8 cellular contexts compared by ENCODE assay signal in the genomic region with DNA sequence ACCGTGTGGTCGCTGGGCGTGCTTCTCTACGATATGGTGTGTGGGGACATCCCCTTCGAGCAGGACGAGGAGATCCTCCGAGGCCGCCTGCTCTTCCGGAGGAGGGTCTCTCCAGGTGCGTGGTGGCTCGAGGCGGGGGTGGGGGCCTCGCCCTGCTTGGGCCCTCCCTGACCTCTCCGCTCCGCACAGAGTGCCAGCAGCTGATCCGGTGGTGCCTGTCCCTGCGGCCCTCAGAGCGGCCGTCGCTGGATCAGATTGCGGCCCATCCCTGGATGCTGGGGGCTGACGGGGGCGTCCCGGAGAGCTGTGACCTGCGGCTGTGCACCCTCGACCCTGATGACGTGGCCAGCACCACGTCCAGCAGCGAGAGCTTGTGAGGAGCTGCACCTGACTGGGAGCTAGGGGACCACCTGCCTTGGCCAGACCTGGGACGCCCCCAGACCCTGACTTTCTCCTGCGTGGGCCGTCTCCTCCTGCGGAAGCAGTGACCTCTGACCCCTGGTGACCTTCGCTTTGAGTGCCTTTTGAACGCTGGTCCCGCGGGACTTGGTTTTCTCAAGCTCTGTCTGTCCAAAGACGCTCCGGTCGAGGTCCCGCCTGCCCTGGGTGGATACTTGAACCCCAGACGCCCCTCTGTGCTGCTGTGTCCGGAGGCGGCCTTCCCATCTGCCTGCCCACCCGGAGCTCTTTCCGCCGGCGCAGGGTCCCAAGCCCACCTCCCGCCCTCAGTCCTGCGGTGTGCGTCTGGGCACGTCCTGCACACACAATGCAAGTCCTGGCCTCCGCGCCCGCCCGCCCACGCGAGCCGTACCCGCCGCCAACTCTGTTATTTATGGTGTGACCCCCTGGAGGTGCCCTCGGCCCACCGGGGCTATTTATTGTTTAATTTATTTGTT. TPM values are rescaled to one million over a fixed set of nuclear protein-coding genes. Genes with fewer than 3 reads are reported as not detected.
DNase-seq lines count a peak whose midpoint lies in the region; ATAC-seq, FAIRE-seq and TF ChIP-seq lines count a peak whose summit lies in the region.

No MANE protein-coding gene starts in this region.

- H3K27me3 Mint-ChIP-seq in chondrocyte (ENCODE audit: low read depth) (no peaks in the 10 kb centered on the region), type B pancreatic cell (no peaks in the 10 kb centered on the region)

- H3K4me2 ChIP-seq in A549 (peak overlapping the region; percentile 93), mesenchymal stem cell (ENCODE audit: low read length, poor library complexity, severe bottlenecking) (peak overlapping the region; percentile 56)

- peak overlapping the region in 1 of 2 experiments; percentile 87 for H3K14ac ChIP-seq in mesenchymal stem cell (ENCODE audit: low read length in 2 of 2)

- peaks cover 42% of the 10 kb centered on the region for H3K4me1 ChIP-seq in A549
- H3K4me1 ChIP-seq in mesenchymal stem cell (ENCODE audit: control insufficient read depth, insufficient read depth, low read depth, low read length), result peaks cover 68% of the 10 kb centered on the region

- peak overlapping the region; percentile 85 to 93 for H3K18ac ChIP-seq in mesenchymal stem cell (ENCODE audit: low read depth in 1 of 2, low read length in 2 of 2)

- H3K9me3 Mint-ChIP-seq in chondrocyte (ENCODE audit: low read depth) (no peaks in the 10 kb centered on the region), type B pancreatic cell (no peaks in the 10 kb centered on the region)

- H3K23ac ChIP-seq in mesenchymal stem cell (ENCODE audit: low read length in 2 of 2), result peak overlapping the region in 1 of 2 experiments; percentile 98

- H3K27ac ChIP-seq in A549, result peak overlapping the region; percentile 96
- H3K27ac ChIP-seq in mesenchymal stem cell (ENCODE audit: low read length, poor library complexity, severe bottlenecking), result peak overlapping the region; percentile 76

- peak overlapping the region; percentile 93 for H4K8ac ChIP-seq in mesenchymal stem cell (ENCODE audit: low read length)

- peak overlapping the region; percentile 90 for H3K9ac ChIP-seq in mesenchymal stem cell (ENCODE audit: low read length)

- no peak for TF ChIP-seq RAD21 in A549 (conservative IDR thresholded peaks at IDR 0.05 in 1 of 2, IDR thresholded peaks at IDR 0.05 in 1 of 2)

- TF ChIP-seq CTCF in A549 (IDR thresholded peaks at IDR 0.05) (no peak), NB4 (IDR thresholded peaks at IDR 0.05; ENCODE audit: low read depth, low read length) (no peak), chondrocyte (IDR thresholded peaks at IDR 0.05) (peak; percentile 25), type B pancreatic cell (conservative IDR thresholded peaks at IDR 0.05) (peak; percentile 23)

- H2BK12ac ChIP-seq in mesenchymal stem cell (ENCODE audit: low read length in 2 of 2), result peak overlapping the region; percentile 64 to 96

- 83% methylated on average over 26 of the region's 63 CpGs for WGBS in A549 (ENCODE audit: missing lambda C conversion rate)
- WGBS in mesenchymal stem cell, result 82% methylated on average over 63 of the region's 63 CpGs

- peak overlapping the region; percentile 79 for H3K4me3 ChIP-seq in A549
- H3K4me3 ChIP-seq in NB4 (ENCODE audit: low read depth, low read length), result peak overlapping the region; percentile 52
- peak overlapping the region; percentile 79 to 83 for H3K4me3 ChIP-seq in mesenchymal stem cell (ENCODE audit: insufficient read depth in 1 of 2, low read depth in 1 of 2, low read length in 2 of 2)

- peaks cover 1% of the 10 kb centered on the region for H3K36me3 Mint-ChIP-seq in chondrocyte (ENCODE audit: low read depth)
- peaks cover 5% of the 10 kb centered on the region for H3K36me3 Mint-ChIP-seq in type B pancreatic cell

- H2BK15ac ChIP-seq in mesenchymal stem cell (ENCODE audit: low read depth, poor library complexity, severe bottlenecking), result peak overlapping the region; percentile 91

- H3K9me3 ChIP-seq in A549 (no peaks in the 10 kb centered on the region), mesenchymal stem cell (ENCODE audit: control insufficient read depth, low read length) (no peaks in the 10 kb centered on the region)

- H3K4me1 Mint-ChIP-seq in chondrocyte (ENCODE audit: low read depth) (peaks cover 10% of the 10 kb centered on the region), type B pancreatic cell (ENCODE audit: unreplicated experiment) (peaks cover 2% of the 10 kb centered on the region)

- H3K79me1 ChIP-seq in mesenchymal stem cell (replicated peaks; ENCODE audit: low read length, poor library complexity, severe bottlenecking), result peaks cover 29% of the 10 kb centered on the region

- H3K4me3 Mint-ChIP-seq in chondrocyte (ENCODE audit: unreplicated experiment), result peak overlapping the region; percentile 70
- peak overlapping the region; percentile 86 for H3K4me3 Mint-ChIP-seq in type B pancreatic cell

- H3K27ac Mint-ChIP-seq in chondrocyte (ENCODE audit: unreplicated experiment) (peak overlapping the region; percentile 73), type B pancreatic cell (peak overlapping the region; percentile 70)

- POLR2A ChIA-PET in A549 (lab: Yijun Ruan, JAX), result interaction anchor here (0.6 to 2.7 kb wide), 3 partner anchors 8 to 186 kb away, joined by 3 to 13 read pairs (median 4); no protein-coding TSS in a partner anchor

- no peak for ATAC-seq in A549

- DNase-seq in A549 (ENCODE audit: low read depth in 1 of 2, low spot score in 1 of 2) (no peak), NB4 (ENCODE audit: low read depth) (no peak), chondrocyte (ENCODE audit: low spot score) (peak; percentile 93), mesenchymal stem cell (no peak), type B pancreatic cell (ENCODE audit: extremely low spot score, unreplicated experiment) (no peak), NCI-H526 (lab: John Stamatoyannopoulos, UW) (no peak), HT-29 (ENCODE audit: low spot score) (no peak), cerebellar cortex (ENCODE audit: low spot score) (no peak)

- FAIRE-seq in A549 (lab: Jason Lieb, UNC), result no peak

- H3K27me3 ChIP-seq in mesenchymal stem cell (ENCODE audit: control insufficient read depth in 1 of 2, insufficient read depth in 1 of 2, low read length in 2 of 2), result no peaks in the 10 kb centered on the region

- H3K4ac ChIP-seq in mesenchymal stem cell (ENCODE audit: low read depth in 1 of 2, low read length in 2 of 2), result peak overlapping the region; percentile 94 to 98

- peaks cover 19 to 53% of the 10 kb centered on the region in 2 experiments for H3K36me3 ChIP-seq in mesenchymal stem cell (ENCODE audit: control insufficient read depth in 1 of 2, insufficient read depth in 2 of 2, low read depth in 1 of 2, low read length in 2 of 2)

- CTCF ChIA-PET in A549 (lab: Yijun Ruan, JAX), result interaction anchor here (1.0 to 1.4 kb wide), 3 partner anchors 8 to 67 kb away, joined by 3 to 4 read pairs (median 3); no protein-coding TSS in a partner anchor

- peak overlapping the region; percentile 86 for H2BK120ac ChIP-seq in mesenchymal stem cell (ENCODE audit: low read depth, low read length)

- peak overlapping the region; percentile 68 for H2BK5ac ChIP-seq in mesenchymal stem cell (ENCODE audit: low read depth, low read length, poor library complexity, severe bottlenecking)

- TF ChIP-seq EP300 in A549 (IDR thresholded peaks at IDR 0.05), result no peak

- H2AFZ ChIP-seq in mesenchymal stem cell (ENCODE audit: low read depth, low read length), result no peak overlapping the region

- TF ChIP-seq POLR2A in A549 (IDR thresholded peaks at IDR 0.05; ENCODE audit: low read length), result no peak
- no peak for TF ChIP-seq POLR2A in NB4 (IDR thresholded peaks at IDR 0.05; ENCODE audit: extremely low read depth, insufficient read length)

- H4K91ac ChIP-seq in mesenchymal stem cell (ENCODE audit: low read length), result peak overlapping the region; percentile 97

- H2AK5ac ChIP-seq in mesenchymal stem cell (ENCODE audit: low read length, severe bottlenecking), result peak overlapping the region; percentile 66

RNA-seq across cellular contexts. Expression of a gene that starts 2.4 kb away (rescaled TPM):
- polyA plus RNA-seq in A549 (2011; rRNA removed) (3.8 and 4.4 TPM in 2 replicates), A549 (2017; fragmentation: RNase III; extraction: RNeasy Plus Mini Kit Qiagen cat#74134 plus additional on column Dnase treatment) (10.3 to 11.3 TPM (median 11.2 TPM) in 3 replicates)
- polyA plus RNA-seq in A549 (2012; cell fraction: cytosol; rRNA removed), result 17.0 and 25.0 TPM in 2 replicates
- 45.2 and 46.5 TPM in 2 replicates for polyA plus RNA-seq in A549 (2012; cell fraction: nucleus; rRNA removed)
- polyA minus RNA-seq in A549 (2011; rRNA and poly(A)+ RNA removed), result 1.6 and 3.0 TPM in 2 replicates
- total RNA-seq in chondrocyte (12.0 to 18.2 TPM (median 16.8 TPM) in 3 replicates), type B pancreatic cell (ENCODE audit: low replicate concordance) (36.7 and 58.6 TPM in 2 replicates)
- 18.5 TPM for polyA plus RNA-seq in mesenchymal stem cell (2013, experiment 1 of 2)
- polyA plus RNA-seq in mesenchymal stem cell (2013, experiment 2 of 2), result 17.6 TPM
- 161 and 183 TPM in 2 replicates for total RNA-seq in HT-29 (2014; rRNA removed; shearing (Covaris generic))

RNA-seq across cellular contexts. Expression of a gene that starts 44.6 kb away (rescaled TPM):
- polyA plus RNA-seq in A549 (2011; rRNA removed), result 14.4 and 15.1 TPM in 2 replicates
- 44.0 and 51.4 TPM in 2 replicates for polyA plus RNA-seq in A549 (2012; cell fraction: cytosol; rRNA removed)
- polyA plus RNA-seq in A549 (2012; cell fraction: nucleus; rRNA removed), result 63.9 and 67.7 TPM in 2 replicates
- 18.7 to 20.6 TPM (median 18.7 TPM) in 3 replicates for polyA plus RNA-seq in A549 (2017; fragmentation: RNase III; extraction: RNeasy Plus Mini Kit Qiagen cat#74134 plus additional on column Dnase treatment)
- 3.6 TPM in 2 replicates for polyA minus RNA-seq in A549 (2011; rRNA and poly(A)+ RNA removed)
- total RNA-seq in chondrocyte, result 44.3 to 117 TPM (median 49.9 TPM) in 3 replicates
- polyA plus RNA-seq in mesenchymal stem cell (2013, experiment 1 of 2), result 37.9 TPM
- polyA plus RNA-seq in mesenchymal stem cell (2013, experiment 2 of 2), result 35.8 TPM
- 45.2 and 55.8 TPM in 2 replicates for total RNA-seq in type B pancreatic cell (ENCODE audit: low replicate concordance)
- 70.4 and 75.0 TPM in 2 replicates for total RNA-seq in HT-29 (2014; rRNA removed; shearing (Covaris generic))

RNA-seq across cellular contexts. Expression of a gene that starts 44.8 kb away (rescaled TPM):
- 4.4 and 5.2 TPM in 2 replicates for polyA plus RNA-seq in A549 (2011; rRNA removed)
- 8.9 and 13.6 TPM in 2 replicates for polyA plus RNA-seq in A549 (2012; cell fraction: cytosol; rRNA removed)
- polyA plus RNA-seq in A549 (2012; cell fraction: nucleus; rRNA removed), result 16.7 and 19.5 TPM in 2 replicates
- polyA plus RNA-seq in A549 (2017; fragmentation: RNase III; extraction: RNeasy Plus Mini Kit Qiagen cat#74134 plus additional on column Dnase treatment), result 6.3 to 9.0 TPM (median 7.7 TPM) in 3 replicates
- 5.8 and 8.2 TPM in 2 replicates for polyA minus RNA-seq in A549 (2011; rRNA and poly(A)+ RNA removed)
- 18.7 to 27.3 TPM (median 20.6 TPM) in 3 replicates for total RNA-seq in chondrocyte
- polyA plus RNA-seq in mesenchymal stem cell (2013, experiment 1 of 2), result 20.9 TPM
- polyA plus RNA-seq in mesenchymal stem cell (2013, experiment 2 of 2), result 21.2 TPM
- 30.0 and 37.6 TPM in 2 replicates for total RNA-seq in type B pancreatic cell (ENCODE audit: low replicate concordance)
- total RNA-seq in HT-29 (2014; rRNA removed; shearing (Covaris generic)), result 17.9 and 27.1 TPM in 2 replicates

RNA-seq across cellular contexts. Expression of a gene that starts 49.6 kb away (rescaled TPM):
- polyA plus RNA-seq in A549 (2011; rRNA removed), result 0.03 TPM in 1 of 2 replicates, not detected in the other
- polyA plus RNA-seq in A549 (2012; cell fraction: cytosol; rRNA removed), result 0.01 TPM in 1 of 2 replicates, not detected in the other
- polyA plus RNA-seq in A549 (2012; cell fraction: nucleus; rRNA removed), result 0.11 and 0.12 TPM in 2 replicates
- 0.06 to 0.08 TPM (median 0.07 TPM) in 3 replicates for polyA plus RNA-seq in A549 (2017; fragmentation: RNase III; extraction: RNeasy Plus Mini Kit Qiagen cat#74134 plus additional on column Dnase treatment)
- not detected in 2 replicates for polyA minus RNA-seq in A549 (2011; rRNA and poly(A)+ RNA removed)
- total RNA-seq in chondrocyte, result 0.17 to 0.23 TPM in 2 of 3 replicates, not detected in the other
- polyA plus RNA-seq in mesenchymal stem cell (2013, experiment 1 of 2), result 0.06 TPM
- polyA plus RNA-seq in mesenchymal stem cell (2013, experiment 2 of 2), result 0.08 TPM
- total RNA-seq in type B pancreatic cell (ENCODE audit: low replicate concordance), result 0.10 TPM in 1 of 2 replicates, not detected in the other
- total RNA-seq in HT-29 (2014; rRNA removed; shearing (Covaris generic)), result 0.03 and 0.13 TPM in 2 replicates

Comparison
In these comparisons a context has a peak if more than half of its experiments do, and no peak if none do; other contexts are left out.
1. CTCF ChIP-seq: peak in chondrocyte (single experiment) and type B pancreatic cell (single experiment); none in A549 (single experiment) and NB4 (single experiment).
2. Peak in every context shown above with its lines, with median percentiles within 50 percentile points of each other: H3K4me3 ChIP-seq.